In the genomic region with DNA sequence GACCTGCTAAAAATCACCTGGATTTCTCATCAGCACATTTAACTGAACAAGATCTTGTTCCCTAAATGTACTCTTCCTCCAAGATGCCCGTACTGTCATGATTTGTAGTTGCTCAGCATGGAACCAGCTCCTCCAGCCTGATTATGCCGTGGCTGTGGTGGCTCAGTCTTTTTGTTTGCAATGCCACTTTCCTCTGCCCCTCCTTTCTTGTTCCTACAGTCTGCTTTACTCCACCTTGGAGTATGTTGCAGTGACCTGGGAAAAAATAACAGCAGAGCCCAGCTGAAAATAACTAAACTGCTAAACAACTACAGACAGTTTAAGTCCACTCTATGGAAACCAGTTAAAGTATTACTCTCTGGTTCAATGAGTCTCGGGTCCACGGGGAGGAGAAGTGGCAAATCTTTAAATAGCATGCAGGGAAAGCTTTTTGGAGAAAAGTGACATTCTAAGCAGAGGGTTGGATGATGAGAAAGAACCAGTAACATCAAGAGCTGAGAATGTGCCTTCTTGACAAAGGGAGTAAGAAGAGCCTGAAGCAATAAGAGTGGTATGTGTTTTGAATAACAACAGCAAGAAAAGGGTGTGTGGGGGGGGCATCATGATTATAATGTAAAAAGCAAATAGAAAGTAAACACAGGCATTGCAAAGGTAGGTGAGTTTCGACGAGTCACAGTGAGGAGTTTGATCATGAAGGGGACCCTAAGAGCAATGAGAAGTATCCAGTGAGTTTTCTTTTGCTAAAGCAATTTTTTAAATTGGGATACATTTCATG, we compare ENCODE assay signal across 1 cellular context.
TF ChIP-seq lines count a peak whose summit lies in the region.

No MANE protein-coding gene starts in this region.

TF ChIP-seq in IMR-90, 13 proteins besides CTCF, POLR2A, EP300 and RAD21:
- TF ChIP-seq MXI1 (IDR thresholded peaks at IDR 0.05; ENCODE audit: borderline replicate concordance, low read depth, low read length), result no peak
- no peak for TF ChIP-seq FOS (IDR thresholded peaks at IDR 0.05; ENCODE audit: low read depth, low read length)
- no peak for TF ChIP-seq MAZ (IDR thresholded peaks at IDR 0.05; ENCODE audit: borderline replicate concordance, low read depth, low read length)
- TF ChIP-seq CHD1 (IDR thresholded peaks at IDR 0.05; ENCODE audit: low read depth, low read length), result no peak
- TF ChIP-seq CEBPB (IDR thresholded peaks at IDR 0.05; ENCODE audit: low read depth, low read length), result no peak
- TF ChIP-seq NFE2L2 (IDR thresholded peaks at IDR 0.05; ENCODE audit: low read depth, low read length), result no peak
- TF ChIP-seq, protein P1, sequence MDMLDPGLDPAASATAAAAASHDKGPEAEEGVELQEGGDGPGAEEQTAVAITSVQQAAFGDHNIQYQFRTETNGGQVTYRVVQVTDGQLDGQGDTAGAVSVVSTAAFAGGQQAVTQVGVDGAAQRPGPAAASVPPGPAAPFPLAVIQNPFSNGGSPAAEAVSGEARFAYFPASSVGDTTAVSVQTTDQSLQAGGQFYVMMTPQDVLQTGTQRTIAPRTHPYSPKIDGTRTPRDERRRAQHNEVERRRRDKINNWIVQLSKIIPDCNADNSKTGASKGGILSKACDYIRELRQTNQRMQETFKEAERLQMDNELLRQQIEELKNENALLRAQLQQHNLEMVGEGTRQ (IDR thresholded peaks at IDR 0.05; ENCODE audit: low read depth, low read length), result no peak
